In the genomic region with DNA sequence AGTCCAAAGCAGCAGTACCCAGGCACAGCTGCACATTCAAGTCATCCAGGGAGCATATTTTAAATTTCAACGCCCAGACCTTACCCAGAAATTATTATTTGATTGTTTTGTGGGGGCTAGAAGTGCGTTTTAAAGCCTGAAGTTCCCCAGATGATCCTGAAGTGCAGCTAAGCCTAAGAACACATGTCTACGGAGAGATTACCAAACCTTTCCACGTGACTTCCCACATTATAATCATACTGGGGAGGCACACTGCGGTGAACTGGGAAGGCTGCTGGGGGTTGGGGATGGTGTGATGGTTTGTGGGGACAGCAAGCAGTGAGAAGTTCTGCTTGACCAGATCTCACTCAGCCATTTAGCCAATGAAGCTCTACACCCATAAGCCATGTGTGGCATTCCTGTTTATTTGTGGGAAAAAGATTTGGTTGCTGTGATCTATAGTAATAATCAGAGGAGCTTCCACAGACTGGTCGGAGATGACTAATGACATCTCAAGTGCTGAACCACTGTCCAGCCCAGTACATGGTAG, we compare ENCODE assay signal across 33 cellular contexts.
"Had no signal": no experiment of that assay in that cellular context is flagged by ENCODE, and none has a peak within 500 bp of the region (broad histone marks: within the 10 kb centered on the region; RNA-seq: fewer than 3 reads in every experiment).

No MANE protein-coding gene starts in this region.

- H3K27me3 Mint-ChIP-seq: activated B cell treated with CpG ODN at 0.5 μM for 24 hours; activated CD4-positive, alpha-beta memory T cell treated with anti-CD3 and anti-CD28 coated beads, Interleukin-2, amount 10 ng/mL, durations not matched to agents 7 days and 5 days; activated CD8-positive, alpha-beta memory T cell treated with anti-CD3 and anti-CD28 coated beads, Interleukin-2, amount 10 ng/mL, durations not matched to agents 7 days and 5 days; activated naive CD8-positive, alpha-beta T cell treated with anti-CD3 and anti-CD28 coated beads for 36 hours had no signal

- FAIRE-seq: astrocyte had no signal

- DNase-seq: activated B cell treated with CpG ODN at 0.5 μM for 24 hours; activated CD4-positive, alpha-beta memory T cell treated with anti-CD3 and anti-CD28 coated beads, Interleukin-2, amount 10 ng/mL, durations not matched to agents 7 days and 5 days; activated CD4-positive, alpha-beta T cell treated with anti-CD3 and anti-CD28 coated beads for 1 hour; activated CD4-positive, alpha-beta T cell treated with anti-CD3 and anti-CD28 coated beads for 48 hours; activated CD8-positive, alpha-beta memory T cell treated with anti-CD3 and anti-CD28 coated beads for 24 hours; activated CD8-positive, alpha-beta memory T cell treated with anti-CD3 and anti-CD28 coated beads, Interleukin-2, amount 10 ng/mL, durations not matched to agents 7 days and 5 days; activated CD8-positive, alpha-beta memory T cell treated with anti-CD3 and anti-CD28 coated beads, Interleukin-2, amount 50 U/mL, for 48 hours; activated effector memory CD4-positive, alpha-beta T cell treated with Interleukin-2 at 50 U/mL for 16 hours; activated naive CD4-positive, alpha-beta T cell treated with anti-CD3 and anti-CD28 coated beads, Interleukin-2, amount 50 U/mL, for 16 hours; activated naive CD8-positive, alpha-beta T cell treated with anti-CD3 and anti-CD28 coated beads for 36 hours; activated T-cell treated with anti-CD3 and anti-CD28 coated beads, Interleukin-2, amount 50 U/mL, for 48 hours; amniotic stem cell; body of pancreas; cerebellar nuclear complex; Kasumi-1; MG63; NCI-H1048; NCI-H1105 treated with DMSO at 0.1 percent for 48 hours; NCI-H1436; NCI-H1694; NCI-H1930; NCI-H2081 treated with DMSO at 0.1 percent for 48 hours; NCI-H345; NCI-H524 treated with DMSO at 0.1 percent for 48 hours; RPMI8226; SHP77 treated with DMSO at 0.1 percent for 48 hours; SK-N-SH had no signal

- H3K4me3 Mint-ChIP-seq: activated B cell treated with CpG ODN at 0.5 μM for 24 hours; activated CD4-positive, alpha-beta memory T cell treated with anti-CD3 and anti-CD28 coated beads, Interleukin-2, amount 10 ng/mL, durations not matched to agents 7 days and 5 days; activated CD8-positive, alpha-beta memory T cell treated with anti-CD3 and anti-CD28 coated beads, Interleukin-2, amount 10 ng/mL, durations not matched to agents 7 days and 5 days; activated naive CD8-positive, alpha-beta T cell treated with anti-CD3 and anti-CD28 coated beads for 36 hours; T-helper 1 cell treated with Interleukin-12 subunit alpha and Interleukin-12 subunit beta and Interleukin-4 antibody, amounts not matched to agents 30 μg/mL and 1 μg/mL, for 36 hours; T-helper 2 cell treated with Interferon-gamma antibody and Interleukin-4, amounts not matched to agents 5 μg/mL and 100 μg/mL, for 36 hours had no signal

- H3K4me3 ChIP-seq: body of pancreas, breast epithelium, MG63, SJSA1 had no signal

- H3K4me1 ChIP-seq: body of pancreas, breast epithelium, SJSA1 had no signal

- H3K9me3 Mint-ChIP-seq: activated B cell treated with CpG ODN at 0.5 μM for 24 hours; activated CD4-positive, alpha-beta memory T cell treated with anti-CD3 and anti-CD28 coated beads, Interleukin-2, amount 10 ng/mL, durations not matched to agents 7 days and 5 days; activated naive CD8-positive, alpha-beta T cell treated with anti-CD3 and anti-CD28 coated beads for 36 hours; T-helper 1 cell treated with Interleukin-12 subunit alpha and Interleukin-12 subunit beta and Interleukin-4 antibody, amounts not matched to agents 30 μg/mL and 1 μg/mL, for 36 hours had no signal

- H3K9me3 ChIP-seq: body of pancreas, breast epithelium, MG63, SJSA1, SK-N-SH had no signal

- H3K4me1 Mint-ChIP-seq: activated B cell treated with CpG ODN at 0.5 μM for 24 hours; activated CD4-positive, alpha-beta memory T cell treated with anti-CD3 and anti-CD28 coated beads, Interleukin-2, amount 10 ng/mL, durations not matched to agents 7 days and 5 days; activated CD8-positive, alpha-beta memory T cell treated with anti-CD3 and anti-CD28 coated beads, Interleukin-2, amount 10 ng/mL, durations not matched to agents 7 days and 5 days; activated naive CD8-positive, alpha-beta T cell treated with anti-CD3 and anti-CD28 coated beads for 36 hours had no signal

- H3K36me3 ChIP-seq: breast epithelium, SJSA1 had no signal

- H3K36me3 Mint-ChIP-seq: activated CD8-positive, alpha-beta memory T cell treated with anti-CD3 and anti-CD28 coated beads, Interleukin-2, amount 10 ng/mL, durations not matched to agents 7 days and 5 days; activated naive CD8-positive, alpha-beta T cell treated with anti-CD3 and anti-CD28 coated beads for 36 hours had no signal

- H3K27ac Mint-ChIP-seq: activated B cell treated with CpG ODN at 0.5 μM for 24 hours; activated CD4-positive, alpha-beta memory T cell treated with anti-CD3 and anti-CD28 coated beads, Interleukin-2, amount 10 ng/mL, durations not matched to agents 7 days and 5 days; activated CD8-positive, alpha-beta memory T cell treated with anti-CD3 and anti-CD28 coated beads, Interleukin-2, amount 10 ng/mL, durations not matched to agents 7 days and 5 days; activated naive CD8-positive, alpha-beta T cell treated with anti-CD3 and anti-CD28 coated beads for 36 hours; T-helper 1 cell treated with Interleukin-12 subunit alpha and Interleukin-12 subunit beta and Interleukin-4 antibody, amounts not matched to agents 30 μg/mL and 1 μg/mL, for 36 hours; T-helper 2 cell treated with Interferon-gamma antibody and Interleukin-4, amounts not matched to agents 5 μg/mL and 100 μg/mL, for 36 hours had no signal

- ATAC-seq: activated CD8-positive, alpha-beta memory T cell treated with anti-CD3 and anti-CD28 coated beads, Interleukin-2, amount 10 ng/mL, durations not matched to agents 7 days and 5 days; body of pancreas; Panc1 had no signal

- H3K27me3 ChIP-seq: body of pancreas, breast epithelium, MG63, SJSA1 had no signal
